In genomic region chr3:71258116-71258515, GRCh38 we compare ENCODE assay signal across 8 cellular contexts.
DNase-seq lines count a peak whose midpoint lies in the region; ATAC-seq, FAIRE-seq and TF ChIP-seq lines count a peak whose summit lies in the region.

No MANE protein-coding gene starts in this region.

- 100% methylated on average over 1 of the region's 1 CpG; no CpG with 5 or more reads in 1 of the 2 experiments for WGBS in mesodermal cell (ENCODE audit: insufficient coverage in 2 of 2), 2 experiments

- H4K20me1 ChIP-seq in astrocyte (ENCODE audit: insufficient read depth, low read length): no peaks in the 10 kb centered on the region

- H3K9me3 Mint-ChIP-seq in Caco-2 (ENCODE audit: unreplicated experiment): no peaks in the 10 kb centered on the region
- H3K9me3 Mint-ChIP-seq in astrocyte (ENCODE audit: unreplicated experiment): no peaks in the 10 kb centered on the region

- peaks cover 67% of the 10 kb centered on the region for H3K4me1 ChIP-seq in Caco-2
- peaks cover 27% of the 10 kb centered on the region for H3K4me1 ChIP-seq in astrocyte (ENCODE audit: insufficient read depth, low read length)
- peaks cover 4% of the 10 kb centered on the region for H3K4me1 ChIP-seq in mesodermal cell (ENCODE audit: control insufficient read depth, insufficient read depth, low read length, poor library complexity, severe bottlenecking)

- H3K27ac Mint-ChIP-seq in Caco-2 (ENCODE audit: unreplicated experiment): peak overlapping the region; percentile 77
- peak overlapping the region; percentile 28 for H3K27ac Mint-ChIP-seq in astrocyte (ENCODE audit: unreplicated experiment)

- H3K27me3 ChIP-seq in Caco-2 (replicated peaks; ENCODE audit: control insufficient read depth, insufficient read depth, low read length): no peaks in the 10 kb centered on the region
- H3K27me3 ChIP-seq in astrocyte (ENCODE audit: insufficient read depth, low read length): no peaks in the 10 kb centered on the region

- peaks cover 34% of the 10 kb centered on the region for H3K4me1 Mint-ChIP-seq in Caco-2 (ENCODE audit: low read depth, unreplicated experiment)
- H3K4me1 Mint-ChIP-seq in astrocyte (ENCODE audit: low read depth, unreplicated experiment): peaks cover 31% of the 10 kb centered on the region

- H2AFZ ChIP-seq in astrocyte (ENCODE audit: low read depth, low read length): no peak overlapping the region

- peak overlapping the region; percentile 60 for H3K4me2 ChIP-seq in astrocyte (ENCODE audit: low read length)

- H3K9me3 ChIP-seq in Caco-2: no peaks in the 10 kb centered on the region
- no peaks in the 10 kb centered on the region for H3K9me3 ChIP-seq in astrocyte (ENCODE audit: insufficient read depth, low read depth, low read length)
- no peaks in the 10 kb centered on the region for H3K9me3 ChIP-seq in mesodermal cell (ENCODE audit: control insufficient read depth, low read length)

- H3K36me3 ChIP-seq in Caco-2 (ENCODE audit: control insufficient read depth, insufficient read depth, low read length) (no peaks in the 10 kb centered on the region; the same call in 1 of the 2 replicates), astrocyte (ENCODE audit: insufficient read depth, low read length) (peaks cover 2% of the 10 kb centered on the region), mesodermal cell (ENCODE audit: control insufficient read depth, insufficient read depth, low read length) (no peaks in the 10 kb centered on the region)

- BruUV-seq in Caco-2 (replicated peaks; lab: Mats Ljungman, UMichigan): no TSS peak

- TF ChIP-seq CTCF in Caco-2 (IDR thresholded peaks at IDR 0.05; ENCODE audit: insufficient read depth in 1 of 2, low read depth in 1 of 2, low read length in 1 of 2, severe bottlenecking in 1 of 2, unreplicated experiment in 1 of 2) (no peak), astrocyte (IDR thresholded peaks at IDR 0.05; ENCODE audit: insufficient read depth, low read depth, low read length) (no peak)

- CTCF ChIA-PET in Caco-2 (lab: Charles Lee): interaction anchor here (1.0 to 1.3 kb wide), 2 partner anchors 10 to 13 kb away, joined by 3 to 5 read pairs; no protein-coding TSS in a partner anchor

- peak overlapping the region; percentile 76 for H3K27ac ChIP-seq in astrocyte (ENCODE audit: low read depth, low read length)
- H3K27ac ChIP-seq in mesodermal cell (ENCODE audit: low read depth, low read length, severe bottlenecking): peak overlapping the region; percentile 49

- H3K27me3 Mint-ChIP-seq in Caco-2 (ENCODE audit: insufficient read depth, unreplicated experiment) (no peaks in the 10 kb centered on the region), astrocyte (ENCODE audit: low read depth, unreplicated experiment) (no peaks in the 10 kb centered on the region)

- DNase-seq in Caco-2 (no peak), LoVo (ENCODE audit: low spot score) (peak; percentile 65), astrocyte (ENCODE audit: low read depth) (peak; percentile 96), NK-92 (lab: John Stamatoyannopoulos, UW; ENCODE audit: unreplicated experiment) (no peak), retina (no peak)

- H3K4me3 ChIP-seq in Caco-2 (ENCODE audit: low read depth, low read length) (no peak overlapping the region), astrocyte (ENCODE audit: insufficient read depth, low read depth, low read length) (no peak overlapping the region), mesodermal cell (ENCODE audit: extremely low read depth, insufficient read depth, low read length, poor library complexity, severe bottlenecking) (no peak overlapping the region)

- POLR2A ChIA-PET in Caco-2 (lab: Charles Lee): interaction anchor here (0.7 to 0.9 kb wide), 2 partner anchors 11 to 50 kb away, joined by 3 read pairs; no protein-coding TSS in a partner anchor

- H3K36me3 Mint-ChIP-seq in Caco-2 (ENCODE audit: insufficient read depth, unreplicated experiment): peaks cover 18% of the 10 kb centered on the region
- H3K36me3 Mint-ChIP-seq in astrocyte (ENCODE audit: low read depth, unreplicated experiment): peaks cover 2% of the 10 kb centered on the region

- H3K4me3 Mint-ChIP-seq in Caco-2 (ENCODE audit: unreplicated experiment): peak overlapping the region; percentile 13
- H3K4me3 Mint-ChIP-seq in astrocyte (ENCODE audit: unreplicated experiment): no peak overlapping the region

- no peak for ATAC-seq in HG02885 (IDR thresholded peaks at IDR 0.05; ENCODE audit: poor library complexity, unreplicated experiment)
- no peak for ATAC-seq in GM21825 (IDR thresholded peaks at IDR 0.05; ENCODE audit: unreplicated experiment)

- intact Hi-C loops in Caco-2 (cut with micrococcal nuclease; ENCODE audit: unreplicated experiment): loop anchor here (1.0 to 10.0 kb wide), 5 partner anchors 13 to 257 kb away; no protein-coding TSS in a partner anchor

- FAIRE-seq in astrocyte (lab: Jason Lieb, UNC): peak; percentile 97

- peaks cover 28% of the 10 kb centered on the region for H3K79me2 ChIP-seq in astrocyte (ENCODE audit: insufficient read depth, low read length)

- H3K9ac ChIP-seq in astrocyte (ENCODE audit: low read length): peak overlapping the region; percentile 45

Comparison
In these comparisons a context has a peak if more than half of its experiments do, and no peak if none do; other contexts are left out.
1. DNase-seq: peak in LoVo (single experiment) and astrocyte (single experiment); none in Caco-2 (0 of 2), NK-92 (single experiment) and retina (single experiment).